In the genomic region with DNA sequence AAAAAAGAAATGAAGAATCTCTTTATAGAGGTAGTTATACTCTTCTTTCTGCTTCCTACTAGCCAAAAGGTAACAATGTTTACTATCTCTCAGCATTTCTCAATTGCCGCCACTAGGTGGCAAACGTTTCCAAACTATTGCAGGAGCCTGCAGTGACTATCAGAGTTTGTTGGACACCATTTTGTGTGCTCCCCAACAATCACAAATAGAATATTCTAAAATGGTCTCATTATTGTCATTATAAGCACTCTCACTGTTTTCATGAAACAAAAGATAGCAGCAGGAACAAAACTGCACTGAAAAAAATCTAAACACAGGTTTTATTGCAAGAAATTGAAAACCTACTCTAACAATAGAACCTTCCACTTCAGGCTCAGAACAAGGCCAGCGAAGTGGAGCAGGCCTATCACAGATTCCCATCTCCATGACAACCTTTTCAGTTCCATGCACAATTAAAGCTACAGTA, we compare ENCODE assay signal across 8 cellular contexts.
DNase-seq lines count a peak whose midpoint lies in the region; ATAC-seq, FAIRE-seq and TF ChIP-seq lines count a peak whose summit lies in the region.

No MANE protein-coding gene starts in this region.

- H2AFZ ChIP-seq in endothelial cell of umbilical vein (ENCODE audit: low read depth, low read length): peak overlapping the region; percentile 90

- no peaks in the 10 kb centered on the region for H3K9me3 ChIP-seq in endothelial cell of umbilical vein (replicated peaks; ENCODE audit: control insufficient read depth, insufficient read depth, low read length)

- intact Hi-C loops in endothelial cell of umbilical vein (cut with micrococcal nuclease): loop anchor here (1.0 to 5.0 kb wide), 8 partner anchors 301 to 557 kb away; no protein-coding TSS in a partner anchor

- no peaks in the 10 kb centered on the region for H3K9me1 ChIP-seq in endothelial cell of umbilical vein (replicated peaks; ENCODE audit: control insufficient read depth, extremely low read depth, insufficient read depth, low read length)

- peak overlapping the region; percentile 17 for H3K9ac ChIP-seq in endothelial cell of umbilical vein (replicated peaks; ENCODE audit: extremely low read depth, insufficient read depth, low read length)

- H3K79me2 ChIP-seq in endothelial cell of umbilical vein (ENCODE audit: control insufficient read depth, insufficient read depth, low read length): no peaks in the 10 kb centered on the region

- POLR2A ChIA-PET in endothelial cell of umbilical vein (lab: Charles Lee): no interaction called here

- peak overlapping the region; percentile 25 for H3K4me2 ChIP-seq in endothelial cell of umbilical vein (ENCODE audit: insufficient read depth, low read length)

- no peaks in the 10 kb centered on the region for H4K20me1 ChIP-seq in endothelial cell of umbilical vein (replicated peaks; ENCODE audit: control insufficient read depth, extremely low read depth, insufficient read depth, low read length)

- BruUV-seq in endothelial cell of umbilical vein (replicated peaks; lab: Mats Ljungman, UMichigan): no TSS peak

- no peak overlapping the region for H3K4me3 ChIP-seq in endothelial cell of umbilical vein (replicated peaks in 1 of 3; ENCODE audit: insufficient read depth in 1 of 3, low read depth in 1 of 3, low read length in 3 of 3)

- DNase-seq in D721Med (ENCODE audit: insufficient read length, low spot score) (no peak), HPDE6-E6E7 (ENCODE audit: extremely low spot score) (peak; percentile 13), NCI-H82 (lab: John Stamatoyannopoulos, UW) (peak; percentile 95), endothelial cell of umbilical vein (ENCODE audit: low read depth, low spot score) (peak; percentile 90), mucosa of gallbladder (ENCODE audit: low spot score) (peak; percentile 83)
- peak; percentile 8 to 36 for DNase-seq in activated CD8-positive, alpha-beta memory T cell treated with anti-CD3 and anti-CD28 coated beads for 1 hour (ENCODE audit: extremely low read depth in 1 of 2, low read depth in 1 of 2)
- DNase-seq in stimulated activated CD8-positive, alpha-beta memory T cell treated with anti-CD3 and anti-CD28 coated beads, Interleukin-7, amount 100 ng/mL, for 4 hours (ENCODE audit: low read depth in 2 of 2): peak; percentile 19 to 41

- CTCF ChIA-PET in endothelial cell of umbilical vein (lab: Charles Lee): interaction anchor here (0.6 to 5.0 kb wide), 29 partner anchors 8 to 558 kb away, joined by 3 to 63 read pairs (median 5); partner anchors contain the start of gene PALMD

- no peaks in the 10 kb centered on the region for H3K27me3 ChIP-seq in endothelial cell of umbilical vein (ENCODE audit: control insufficient read depth in 2 of 2, insufficient read depth in 2 of 2, low read length in 2 of 2)

- H3K36me3 ChIP-seq in endothelial cell of umbilical vein (ENCODE audit: control insufficient read depth in 2 of 2, extremely low read depth in 1 of 2, insufficient read depth in 2 of 2, low read length in 2 of 2): no peaks in the 10 kb centered on the region

- TF ChIP-seq POLR2A in endothelial cell of umbilical vein (IDR thresholded peaks at IDR 0.05; ENCODE audit: low read depth, low read length): no peak

- no peak overlapping the region for H3K27ac ChIP-seq in endothelial cell of umbilical vein (ENCODE audit: insufficient read depth, low read depth, low read length)

- peak; percentile 92 for TF ChIP-seq CTCF in D721Med (IDR thresholded peaks at IDR 0.05; ENCODE audit: insufficient read depth, missing control alignments)
- TF ChIP-seq CTCF in endothelial cell of umbilical vein (IDR thresholded peaks at IDR 0.05; ENCODE audit: extremely low read depth in 1 of 2, insufficient read depth in 1 of 2, low read depth in 1 of 2, low read length in 2 of 2): peak; percentile 57 to 68

- H3K4me1 ChIP-seq in endothelial cell of umbilical vein (ENCODE audit: control insufficient read depth, extremely low read depth, insufficient read depth, low read length): no peaks in the 10 kb centered on the region

- FAIRE-seq in D721Med (lab: Jason Lieb, UNC) (peak; percentile 90), endothelial cell of umbilical vein (lab: Jason Lieb, UNC) (peak; percentile 70)

- peak; percentile 100 for ATAC-seq in GM21381 (IDR thresholded peaks at IDR 0.05; ENCODE audit: unreplicated experiment)

- dilution Hi-C loops in endothelial cell of umbilical vein (cut with MboI; ENCODE audit: extremely low pct_ligation_motif_present, low sequenced_read_pairs): no loop called here

TF ChIP-seq in endothelial cell of umbilical vein, 7 proteins besides CTCF, POLR2A, EP300 and RAD21:
- TF ChIP-seq FOS (IDR thresholded peaks at IDR 0.05; ENCODE audit: borderline replicate concordance, insufficient read depth, low read length) (no peak), JUN (IDR thresholded peaks at IDR 0.05; ENCODE audit: borderline replicate concordance, insufficient read depth, insufficient read length, low read depth) (no peak), GATA2 (IDR thresholded peaks at IDR 0.05; ENCODE audit: insufficient read depth, insufficient read length, low read depth, low read length) (peak; percentile 12), MYC (IDR thresholded peaks at IDR 0.05; ENCODE audit: low read depth, low read length) (no peak), EZH2 (IDR thresholded peaks at IDR 0.05; ENCODE audit: borderline replicate concordance, low read depth, low read length, severe bottlenecking) (no peak)
- TF ChIP-seq, protein P1, sequence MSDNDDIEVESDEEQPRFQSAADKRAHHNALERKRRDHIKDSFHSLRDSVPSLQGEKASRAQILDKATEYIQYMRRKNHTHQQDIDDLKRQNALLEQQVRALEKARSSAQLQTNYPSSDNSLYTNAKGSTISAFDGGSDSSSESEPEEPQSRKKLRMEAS (IDR thresholded peaks at IDR 0.05; ENCODE audit: insufficient read depth, insufficient read length): no peak
